Comparison of ENCODE assay signal across 21 cellular contexts in the genomic region with DNA sequence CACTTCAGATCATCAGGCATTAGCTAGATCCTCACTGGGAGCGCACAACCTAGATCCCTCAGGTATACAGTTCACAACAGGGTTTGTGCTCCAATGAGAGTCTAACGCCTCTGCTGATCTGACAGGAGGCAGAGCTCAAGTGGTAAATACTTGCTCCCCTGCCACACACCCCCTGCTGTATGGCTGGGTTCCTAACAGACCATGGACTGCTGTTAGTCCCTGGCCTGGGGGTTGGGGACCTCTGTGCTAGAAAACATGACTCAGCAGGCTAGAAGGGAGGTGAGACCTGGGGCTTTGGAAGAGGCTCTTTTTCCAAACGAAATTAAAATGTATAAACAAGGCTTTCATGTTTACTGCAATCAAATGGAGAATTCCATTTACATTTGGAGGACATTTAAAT.
DNase-seq lines count a peak whose midpoint lies in the region; ATAC-seq and TF ChIP-seq lines count a peak whose summit lies in the region.
"Had no signal": no experiment of that assay in that cellular context is flagged by ENCODE, and none has a peak within 500 bp of the region (broad histone marks: within the 10 kb centered on the region; RNA-seq: fewer than 3 reads in every experiment).

No MANE protein-coding gene starts in this region.

- H3K4me1 ChIP-seq in NT2/D1 (ENCODE audit: insufficient read depth, insufficient read length): no peaks in the 10 kb centered on the region
- H3K4me1 ChIP-seq: A549, BLaER1, prostate gland had no signal

- peak overlapping the region; percentile 13 for H3K4me3 Mint-ChIP-seq in glutamatergic neuron (ENCODE audit: unreplicated experiment)
- H3K4me3 Mint-ChIP-seq: activated naive CD4-positive, alpha-beta T cell treated with anti-CD3 and anti-CD28 coated beads, Interleukin-2, amount 50 U/mL, for 24 hours; naive thymus-derived CD8-positive, alpha-beta T cell; stimulated activated naive CD8-positive, alpha-beta T cell treated with anti-CD3 and anti-CD28 coated beads, Interleukin-15, amount 100 ng/mL, for 72 hours had no signal

- H3K36me3 Mint-ChIP-seq in glutamatergic neuron (ENCODE audit: unreplicated experiment): no peaks in the 10 kb centered on the region
- H3K36me3 Mint-ChIP-seq: activated naive CD4-positive, alpha-beta T cell treated with anti-CD3 and anti-CD28 coated beads, Interleukin-2, amount 50 U/mL, for 24 hours; naive thymus-derived CD8-positive, alpha-beta T cell had no signal

- peaks cover 25% of the 10 kb centered on the region for H3K4me1 Mint-ChIP-seq in glutamatergic neuron (ENCODE audit: low read depth, unreplicated experiment)
- H3K4me1 Mint-ChIP-seq: activated naive CD4-positive, alpha-beta T cell treated with anti-CD3 and anti-CD28 coated beads, Interleukin-2, amount 50 U/mL, for 24 hours; naive thymus-derived CD8-positive, alpha-beta T cell; stimulated activated naive CD8-positive, alpha-beta T cell treated with anti-CD3 and anti-CD28 coated beads, Interleukin-15, amount 100 ng/mL, for 72 hours had no signal

- H3K9me3 Mint-ChIP-seq in glutamatergic neuron (ENCODE audit: unreplicated experiment): peaks cover 3% of the 10 kb centered on the region

- H3K9me3 ChIP-seq in NT2/D1 (ENCODE audit: insufficient read depth, low read length): no peaks in the 10 kb centered on the region
- H3K9me3 ChIP-seq: A549, BLaER1, prostate gland, SK-N-SH had no signal

- no peak for TF ChIP-seq CTCF in glutamatergic neuron (IDR thresholded peaks at IDR 0.05; ENCODE audit: partially characterized antibody, unreplicated experiment)

- peaks cover 2% of the 10 kb centered on the region for H3K27me3 Mint-ChIP-seq in glutamatergic neuron (ENCODE audit: unreplicated experiment)
- H3K27me3 Mint-ChIP-seq: activated naive CD4-positive, alpha-beta T cell treated with anti-CD3 and anti-CD28 coated beads, Interleukin-2, amount 50 U/mL, for 24 hours; naive thymus-derived CD8-positive, alpha-beta T cell; stimulated activated naive CD8-positive, alpha-beta T cell treated with anti-CD3 and anti-CD28 coated beads, Interleukin-15, amount 100 ng/mL, for 72 hours had no signal

- H3K27me3 ChIP-seq in NT2/D1 (ENCODE audit: insufficient read depth, insufficient read length): no peaks in the 10 kb centered on the region
- H3K27me3 ChIP-seq: BLaER1 had no signal

- H3K36me3 ChIP-seq in NT2/D1 (ENCODE audit: insufficient read depth, insufficient read length, low read length): no peaks in the 10 kb centered on the region
- H3K36me3 ChIP-seq: BLaER1, prostate gland had no signal

- DNase-seq in NCI-H2171 treated with DMSO at 0.1 percent for 48 hours (lab: John Stamatoyannopoulos, UW) (peak; percentile 12), NCI-H2171 (lab: John Stamatoyannopoulos, UW) (no peak), NT2/D1 (ENCODE audit: low read depth, low spot score) (peak; percentile 46), glutamatergic neuron (peak; percentile 49), renal cortical epithelial cell (ENCODE audit: low read depth) (peak; percentile 19), NCI-H82 (lab: John Stamatoyannopoulos, UW) (no peak)
- DNase-seq in activated CD8-positive, alpha-beta memory T cell treated with anti-CD3 and anti-CD28 coated beads for 24 hours: no peak
- DNase-seq: activated CD4-positive, alpha-beta T cell treated with anti-CD3 and anti-CD28 coated beads for 1 hour; naive thymus-derived CD8-positive, alpha-beta T cell; NCI-H2029 treated with DMSO at 0.1 percent for 48 hours; SK-N-SH; stimulated activated CD4-positive, alpha-beta T cell treated with anti-CD3 and anti-CD28 coated beads, Interleukin-2, amount 100 ng/mL, for 48 hours; stimulated activated naive CD8-positive, alpha-beta T cell treated with anti-CD3 and anti-CD28 coated beads, Interleukin-15, amount 100 ng/mL, for 72 hours; T1000 had no signal

- no peak overlapping the region for H3K4me3 ChIP-seq in NT2/D1 (ENCODE audit: insufficient read length, low read depth)
- H3K4me3 ChIP-seq: A549, BLaER1, prostate gland, skin epidermis had no signal

- H3K27ac Mint-ChIP-seq in glutamatergic neuron (ENCODE audit: unreplicated experiment): peak overlapping the region; percentile 50
- H3K27ac Mint-ChIP-seq: activated naive CD4-positive, alpha-beta T cell treated with anti-CD3 and anti-CD28 coated beads, Interleukin-2, amount 50 U/mL, for 24 hours; naive thymus-derived CD8-positive, alpha-beta T cell; stimulated activated naive CD8-positive, alpha-beta T cell treated with anti-CD3 and anti-CD28 coated beads, Interleukin-15, amount 100 ng/mL, for 72 hours had no signal

- no peak for ATAC-seq in GM19328 (IDR thresholded peaks at IDR 0.05; ENCODE audit: unreplicated experiment)
- ATAC-seq: A549; naive thymus-derived CD8-positive, alpha-beta T cell; Panc1; stimulated activated naive CD8-positive, alpha-beta T cell treated with anti-CD3 and anti-CD28 coated beads, Interleukin-15, amount 100 ng/mL, for 72 hours had no signal

- H3K9ac ChIP-seq in NT2/D1 (ENCODE audit: insufficient read length, low read depth): no peak overlapping the region
- H3K9ac ChIP-seq: BLaER1, SK-N-SH had no signal

Comparison
In these comparisons a context has a peak if more than half of its experiments do, and no peak if none do; other contexts are left out.
1. DNase-seq: peak in NCI-H2171 treated with DMSO at 0.1 percent for 48 hours (single experiment), NT2/D1 (single experiment), glutamatergic neuron (single experiment) and renal cortical epithelial cell (single experiment); none in NCI-H2171 (single experiment), activated CD8-positive, alpha-beta memory T cell treated with anti-CD3 and anti-CD28 coated beads for 24 hours (single experiment) and NCI-H82 (single experiment).